In the genomic region with DNA sequence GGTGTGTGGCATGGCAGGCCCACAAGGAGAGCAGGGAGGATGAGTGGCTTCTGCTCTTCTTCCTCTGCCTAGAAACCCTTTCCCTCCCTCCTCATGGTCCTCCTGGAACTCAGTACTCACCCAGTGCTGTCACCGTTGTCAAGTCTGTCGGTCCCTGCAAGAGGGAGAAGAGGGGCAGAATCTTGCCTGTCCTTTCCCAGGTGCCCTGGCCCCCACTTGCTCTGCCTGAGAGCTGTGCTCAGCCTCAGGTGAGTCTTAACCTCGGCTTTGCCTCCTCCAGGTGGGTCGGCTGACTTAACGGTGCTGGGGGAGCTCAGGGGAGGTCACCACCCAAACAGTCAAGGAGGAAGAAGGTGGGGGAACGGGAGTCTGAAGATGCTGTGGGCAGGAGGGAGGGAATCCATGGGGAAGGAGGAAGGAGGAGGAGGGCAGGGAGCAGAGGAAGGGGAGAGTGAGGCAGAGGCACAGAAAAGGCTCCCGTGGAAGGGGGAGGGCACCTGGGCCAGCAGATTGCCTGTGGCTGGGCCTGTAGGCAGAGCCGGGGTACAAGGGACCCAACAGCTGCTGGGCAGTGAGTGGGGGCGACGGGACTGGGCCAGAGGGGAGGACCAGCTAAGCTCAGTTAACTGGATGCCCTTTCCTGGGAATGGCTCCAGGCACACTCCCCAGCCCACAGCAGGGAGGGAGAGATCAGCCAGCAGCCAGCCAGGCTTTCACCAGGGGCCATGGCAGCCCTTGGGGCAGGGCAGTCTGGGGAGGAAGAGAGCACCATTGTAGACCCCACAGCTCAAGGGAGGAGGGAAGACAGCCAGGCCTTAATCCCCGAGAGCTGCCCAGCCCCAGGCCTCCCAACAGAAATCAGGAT, we compare ENCODE assay signal across 18 cellular contexts. TPM values are rescaled to one million over a fixed set of nuclear protein-coding genes. Genes with fewer than 3 reads are reported as not detected.
DNase-seq lines count a peak whose midpoint lies in the region; ATAC-seq, FAIRE-seq and TF ChIP-seq lines count a peak whose summit lies in the region.
"Had no signal": no experiment of that assay in that cellular context is flagged by ENCODE, and none has a peak within 500 bp of the region (broad histone marks: within the 10 kb centered on the region; RNA-seq: fewer than 3 reads in every experiment).

No MANE protein-coding gene starts in this region.

- H3K79me1 ChIP-seq in H1 (ENCODE audit: low read depth, low read length) = peaks cover 2% of the 10 kb centered on the region; the same call in 1 of the 2 replicates

- peaks cover 15% of the 10 kb centered on the region for H3K36me3 Mint-ChIP-seq in MCF 10A (ENCODE audit: insufficient read depth, unreplicated experiment)
- H3K36me3 Mint-ChIP-seq in progenitor cell of endocrine pancreas (ENCODE audit: insufficient read depth) = peaks cover 5% of the 10 kb centered on the region
- H3K36me3 Mint-ChIP-seq: activated naive CD4-positive, alpha-beta T cell treated with anti-CD3 and anti-CD28 coated beads, Interleukin-2, amount 10 ng/mL, durations not matched to agents 7 days and 5 days had no signal

- H3K56ac ChIP-seq in H1 (replicated peaks; ENCODE audit: insufficient read length, low read depth, low read length) = no peak overlapping the region

- no peak for ATAC-seq in HG03108 (IDR thresholded peaks at IDR 0.05; ENCODE audit: unreplicated experiment)
- ATAC-seq: foreskin keratinocyte, GM12878, upper lobe of right lung had no signal

- no peak overlapping the region for H2AK5ac ChIP-seq in H1 (ENCODE audit: low read depth, low read length)

- no peaks in the 10 kb centered on the region for H3K36me3 ChIP-seq in breast epithelium
- no peaks in the 10 kb centered on the region for H3K36me3 ChIP-seq in H1 (ENCODE audit: control insufficient read depth in 2 of 4, insufficient read depth in 4 of 4, low read length in 3 of 4)
- no peaks in the 10 kb centered on the region for H3K36me3 ChIP-seq in vagina
- no peaks in the 10 kb centered on the region for H3K36me3 ChIP-seq in OCI-LY7 (ENCODE audit: insufficient read depth, low read length)
- H3K36me3 ChIP-seq: HAP-1, Peyer's patch, upper lobe of right lung, WERI-Rb-1 had no signal

- no peak for TF ChIP-seq EP300 in H1 (IDR thresholded peaks at IDR 0.05; ENCODE audit: borderline replicate concordance in 1 of 2, low read depth in 2 of 2, low read length in 2 of 2)

- 89% methylated on average over 11 of the region's 11 CpGs; no CpG with 5 or more reads in 1 of the 2 experiments for WGBS in H1 (ENCODE audit: extremely low coverage in 1 of 2, insufficient coverage in 1 of 2, insufficient read length in 1 of 2, insufficient replicate concordance in 2 of 2, low coverage in 1 of 2, low lambda C conversion rate in 2 of 2, missing lambda C conversion rate in 1 of 2), 2 experiments

- H3K27me3 Mint-ChIP-seq in MCF 10A (ENCODE audit: insufficient read depth, unreplicated experiment) (no peaks in the 10 kb centered on the region), progenitor cell of endocrine pancreas (no peaks in the 10 kb centered on the region)
- H3K27me3 Mint-ChIP-seq: activated naive CD4-positive, alpha-beta T cell treated with anti-CD3 and anti-CD28 coated beads, Interleukin-2, amount 10 ng/mL, durations not matched to agents 7 days and 5 days had no signal

- no peak overlapping the region for H3K9ac ChIP-seq in H1 (replicated peaks in 1 of 4; ENCODE audit: extremely low read depth in 1 of 4, low read depth in 3 of 4, low read length in 3 of 4)

- peak overlapping the region; percentile 58 for H4K8ac ChIP-seq in H1 (ENCODE audit: extremely low read depth, insufficient read depth, low read length)

- no peak overlapping the region for H2BK120ac ChIP-seq in H1 (replicated peaks; ENCODE audit: low read depth, low read length)

- H3K4me3 ChIP-seq in breast epithelium = no peak overlapping the region
- no peak overlapping the region for H3K4me3 ChIP-seq in H1 (ENCODE audit: extremely low read depth in 1 of 4, insufficient read depth in 2 of 4, low read depth in 3 of 4, low read length in 4 of 4)
- H3K4me3 ChIP-seq in vagina = no peak overlapping the region
- H3K4me3 ChIP-seq in OCI-LY7 (ENCODE audit: low read depth, low read length, poor library complexity, severe bottlenecking) = no peak overlapping the region
- H3K4me3 ChIP-seq: GM12878, HAP-1, Peyer's patch, upper lobe of right lung had no signal

- peaks cover 0 to 2% of the 10 kb centered on the region in 2 experiments for H4K20me1 ChIP-seq in H1 (replicated peaks in 1 of 2; ENCODE audit: control insufficient read depth in 1 of 2, insufficient read depth in 2 of 2, low read length in 2 of 2)
- H4K20me1 ChIP-seq in OCI-LY7 (ENCODE audit: insufficient read depth, low read length) = no peaks in the 10 kb centered on the region

- H3K27me3 ChIP-seq in breast epithelium (no peaks in the 10 kb centered on the region), H1 (replicated peaks in 1 of 4; ENCODE audit: control insufficient read depth in 3 of 4, extremely low read depth in 1 of 4, insufficient read depth in 3 of 4, low read length in 3 of 4) (no peaks in the 10 kb centered on the region), vagina (no peaks in the 10 kb centered on the region)
- H3K27me3 ChIP-seq: foreskin keratinocyte, Peyer's patch, upper lobe of right lung had no signal

- H3K14ac ChIP-seq in H1 (ENCODE audit: insufficient read length) = no peak overlapping the region

- H3K4me1 Mint-ChIP-seq in MCF 10A (ENCODE audit: insufficient read depth, unreplicated experiment) = peaks cover 18% of the 10 kb centered on the region
- peaks cover 2% of the 10 kb centered on the region for H3K4me1 Mint-ChIP-seq in progenitor cell of endocrine pancreas (ENCODE audit: low read depth)

- H3K27ac Mint-ChIP-seq in MCF 10A (ENCODE audit: low read depth, unreplicated experiment) = peak overlapping the region; percentile 14
- H3K27ac Mint-ChIP-seq in progenitor cell of endocrine pancreas = no peak overlapping the region
- H3K27ac Mint-ChIP-seq: activated naive CD4-positive, alpha-beta T cell treated with anti-CD3 and anti-CD28 coated beads, Interleukin-2, amount 10 ng/mL, durations not matched to agents 7 days and 5 days had no signal

- no peak overlapping the region for H2BK20ac ChIP-seq in H1 (ENCODE audit: low read length)

- no peaks in the 10 kb centered on the region for H3K79me2 ChIP-seq in H1 (ENCODE audit: control insufficient read depth in 1 of 2, insufficient read depth in 2 of 2, low read length in 2 of 2)
- no peaks in the 10 kb centered on the region for H3K79me2 ChIP-seq in OCI-LY7 (ENCODE audit: insufficient read depth, low read depth, low read length)

- H2BK15ac ChIP-seq in H1 (ENCODE audit: low read length) = no peak overlapping the region

- no peak for TF ChIP-seq RAD21 in H1 (IDR thresholded peaks at IDR 0.05 in 1 of 2, conservative IDR thresholded peaks at IDR 0.05 in 1 of 2; ENCODE audit: low read depth in 2 of 2, low read length in 2 of 2)

- FAIRE-seq in H1 (lab: Jason Lieb, UNC) = no peak
- FAIRE-seq: endometrium, GM12878 had no signal

- CTCF ChIA-PET in MCF 10A (lab: Yijun Ruan, JAX) (interaction anchor here (0.7 kb wide), 1 partner anchor 257 kb away, joined by 5 read pairs; no protein-coding TSS in a partner anchor), H1 (lab: Charles Lee; ENCODE audit: partially characterized antibody) (interaction anchor here (0.6 to 4.1 kb wide), 11 partner anchors 10 to 547 kb away, joined by 3 to 27 read pairs (median 3); a partner anchor contains a TSS), OCI-LY7 (lab: Charles Lee; ENCODE audit: unreplicated experiment) (interaction anchor here (0.5 kb wide), 1 partner anchor 20 kb away, joined by 3 read pairs; no protein-coding TSS in a partner anchor)

- no peaks in the 10 kb centered on the region for H3K23me2 ChIP-seq in H1 (ENCODE audit: low read depth, low read length)

- no peaks in the 10 kb centered on the region for H3K9me3 ChIP-seq in breast epithelium
- no peaks in the 10 kb centered on the region for H3K9me3 ChIP-seq in H1 (ENCODE audit: insufficient read depth in 2 of 2, low read depth in 1 of 2, low read length in 1 of 2)
- H3K9me3 ChIP-seq in vagina = no peaks in the 10 kb centered on the region
- no peaks in the 10 kb centered on the region for H3K9me3 ChIP-seq in OCI-LY7 (ENCODE audit: low read length)
- H3K9me3 ChIP-seq: HAP-1, Peyer's patch, upper lobe of right lung had no signal

- BruUV-seq in MCF 10A (replicated peaks; lab: Mats Ljungman, UMichigan) = no TSS peak
- BruUV-seq in OCI-LY7 (replicated peaks; lab: Mats Ljungman, UMichigan) = no TSS peak

- no peak overlapping the region for H4K91ac ChIP-seq in H1 (replicated peaks; ENCODE audit: insufficient read length, low read length)

- H2AFZ ChIP-seq in H1 (ENCODE audit: low read length) = no peak overlapping the region
- H2AFZ ChIP-seq in OCI-LY7 (ENCODE audit: low read length) = no peak overlapping the region

- intact Hi-C loops in MCF 10A (cut with micrococcal nuclease) = no loop called here
- intact Hi-C loops in breast epithelium (cut with DNase I; ENCODE audit: low total_unique reads) = loop anchor here (2.0 kb wide), 1 partner anchor 35 kb away; no protein-coding TSS in a partner anchor
- intact Hi-C loops in vagina (cut with DNase I) = no loop called here
- intact Hi-C loops in OCI-LY7 (cut with micrococcal nuclease; ENCODE audit: unreplicated experiment) = no loop called here

- H3K4ac ChIP-seq in H1 (replicated peaks; ENCODE audit: insufficient read length, low read depth, low read length) = no peak overlapping the region

- POLR2A ChIA-PET in MCF 10A (lab: Yijun Ruan, JAX) (no interaction called here), H1 (lab: Charles Lee; ENCODE audit: partially characterized antibody) (interaction anchor here (1.1 to 1.5 kb wide), 5 partner anchors 9 to 60 kb away, joined by 3 to 6 read pairs (median 3); a partner anchor contains a TSS), OCI-LY7 (lab: Charles Lee) (no interaction called here)

- H3K9me3 Mint-ChIP-seq in MCF 10A (ENCODE audit: unreplicated experiment) = no peaks in the 10 kb centered on the region
- H3K9me3 Mint-ChIP-seq in progenitor cell of endocrine pancreas (ENCODE audit: low read depth) = no peaks in the 10 kb centered on the region
- H3K9me3 Mint-ChIP-seq: activated naive CD4-positive, alpha-beta T cell treated with anti-CD3 and anti-CD28 coated beads, Interleukin-2, amount 10 ng/mL, durations not matched to agents 7 days and 5 days had no signal

- H3K4me3 Mint-ChIP-seq in MCF 10A (ENCODE audit: unreplicated experiment) (no peak overlapping the region), progenitor cell of endocrine pancreas (ENCODE audit: low read depth) (no peak overlapping the region)
- H3K4me3 Mint-ChIP-seq: activated naive CD4-positive, alpha-beta T cell treated with anti-CD3 and anti-CD28 coated beads, Interleukin-2, amount 10 ng/mL, durations not matched to agents 7 days and 5 days had no signal

- H3K4me2 ChIP-seq in H1 (ENCODE audit: insufficient read depth in 1 of 2, low read depth in 2 of 2, low read length in 2 of 2) (no peak overlapping the region), OCI-LY7 (ENCODE audit: low read length) (no peak overlapping the region)

- TF ChIP-seq POLR2A in breast epithelium (IDR thresholded peaks at IDR 0.05) = no peak
- TF ChIP-seq POLR2A in H1 (IDR thresholded peaks at IDR 0.05; ENCODE audit: control extremely low read depth in 1 of 2, low read depth in 2 of 2, low read length in 2 of 2) = no peak
- TF ChIP-seq POLR2A in vagina (IDR thresholded peaks at IDR 0.05) = no peak

- H2BK12ac ChIP-seq in H1 (ENCODE audit: low read depth, low read length) = 0 out of 2 replicates have a peak overlapping the region, but pooled peaks have one; percentile 75

- TF ChIP-seq CTCF in MCF 10A (IDR thresholded peaks at IDR 0.05; ENCODE audit: unreplicated experiment) (no peak), breast epithelium (IDR thresholded peaks at IDR 0.05) (no peak), H1 (IDR thresholded peaks at IDR 0.05; ENCODE audit: control extremely low read depth in 1 of 3, insufficient read depth in 1 of 3, low read depth in 1 of 3, low read length in 3 of 3) (no peak), vagina (IDR thresholded peaks at IDR 0.05) (no peak), OCI-LY7 (conservative IDR thresholded peaks at IDR 0.05; ENCODE audit: low read length) (no peak), progenitor cell of endocrine pancreas (IDR thresholded peaks at IDR 0.05; ENCODE audit: unreplicated experiment) (no peak)

- H3K9me2 ChIP-seq in OCI-LY7 (ENCODE audit: insufficient read depth, low read length) = no peaks in the 10 kb centered on the region

- H3K27ac ChIP-seq in breast epithelium (peak overlapping the region in 1 of 2 donors; percentile 25), H1 (ENCODE audit: low read depth, low read length) (no peak overlapping the region), vagina (peak overlapping the region; percentile 9), OCI-LY7 (ENCODE audit: low read depth, low read length, poor library complexity, severe bottlenecking) (no peak overlapping the region)
- H3K27ac ChIP-seq: foreskin keratinocyte, Peyer's patch, upper lobe of right lung, WERI-Rb-1 had no signal

- H3K18ac ChIP-seq in H1 (ENCODE audit: extremely low read depth, low read length) = no peak overlapping the region; the same call in 1 of the 2 replicates

- DNase-seq in MCF 10A (ENCODE audit: unreplicated experiment) = no peak
- no peak for DNase-seq in breast epithelium (ENCODE audit: low spot score in 2 of 2)
- DNase-seq in H1 (ENCODE audit: low read depth in 1 of 2, low spot score in 2 of 2) = no peak
- peak; percentile 34 for DNase-seq in midbrain (lab: John Stamatoyannopoulos, UW)
- DNase-seq in vagina (ENCODE audit: extremely low spot score in 2 of 2) = no peak
- DNase-seq in OCI-LY7 (ENCODE audit: low spot score) = no peak
- no peak for DNase-seq in progenitor cell of endocrine pancreas (ENCODE audit: low spot score, unreplicated experiment)
- DNase-seq: activated CD8-positive, alpha-beta memory T cell treated with anti-CD3 and anti-CD28 coated beads, Interleukin-2, amount 50 U/mL, for 48 hours; activated naive CD4-positive, alpha-beta T cell treated with anti-CD3 and anti-CD28 coated beads, Interleukin-2, amount 10 ng/mL, durations not matched to agents 7 days and 5 days; foreskin keratinocyte; NCI-H748 treated with DMSO at 0.1 percent for 48 hours; Peyer's patch; upper lobe of right lung; WERI-Rb-1 had no signal

- no peak overlapping the region for H4K5ac ChIP-seq in H1 (ENCODE audit: insufficient read length, low read depth, low read length)

- H3K4me1 ChIP-seq in breast epithelium = no peaks in the 10 kb centered on the region
- peaks cover 0 to 7% (median 3%) of the 10 kb centered on the region in 4 experiments; a peak in 4 of 7 replicates for H3K4me1 ChIP-seq in H1 (replicated peaks in 1 of 4; ENCODE audit: control insufficient read depth in 3 of 4, insufficient read depth in 4 of 4, low read length in 3 of 4)
- peaks cover 29% of the 10 kb centered on the region for H3K4me1 ChIP-seq in vagina
- peaks cover 4% of the 10 kb centered on the region for H3K4me1 ChIP-seq in OCI-LY7 (ENCODE audit: insufficient read depth, low read length, poor library complexity, severe bottlenecking)
- H3K4me1 ChIP-seq: HAP-1, Peyer's patch, upper lobe of right lung had no signal

- H2BK5ac ChIP-seq in H1 (ENCODE audit: low read depth, low read length) = peak overlapping the region; percentile 24; the same call in 1 of the 2 replicates

- H3K23ac ChIP-seq in H1 (ENCODE audit: insufficient read length) = no peak overlapping the region

RNA-seq across cellular contexts. Expression of a gene that starts 26.3 kb away (rescaled TPM):
- total RNA-seq in MCF 10A (2022) (31.3 and 31.4 TPM in 2 replicates), breast epithelium (10 to 100 TPM; 25.9 to 37.9 (median 29.5) TPM), vagina (44.7 TPM), OCI-LY7 (2022) (17.4 and 21.3 TPM in 2 replicates), progenitor cell of endocrine pancreas (74.9 and 79.9 TPM in 2 replicates)
- 46.6 and 49.5 TPM in 2 replicates for total RNA-seq in H1 (2021; fragmentation: NEBNext Ultra II Directional; extraction: Animal tissue kit (Norgen Biotek cat#: 25700))
- polyA plus RNA-seq in H1 (2011; rRNA removed) = 40.9 and 48.8 TPM in 2 replicates
- 50.8 TPM for polyA plus RNA-seq in H1 (2011; cell fraction: cytosol; rRNA removed)
- polyA plus RNA-seq in H1 (2011; cell fraction: nucleus; rRNA removed) = 37.8 TPM
- 29.8 to 63.7 TPM (median 56.8 TPM) in 4 replicates for polyA plus RNA-seq in H1 (2012, experiment 1 of 2)
- polyA plus RNA-seq in H1 (2012, experiment 2 of 2) = 31.9 TPM
- polyA plus RNA-seq in H1 (2013, experiment 1 of 2) = 27.0 TPM
- polyA plus RNA-seq in H1 (2013, experiment 2 of 2) = 29.6 TPM
- 21.0 and 32.7 TPM in 2 replicates for polyA minus RNA-seq in H1 (2011; rRNA and poly(A)+ RNA removed)
- 36.7 TPM for polyA minus RNA-seq in H1 (2011; cell fraction: cytosol; rRNA and poly(A)+ RNA removed)
- polyA minus RNA-seq in H1 (2011; cell fraction: nucleus; rRNA and poly(A)+ RNA removed) = 18.3 TPM
- 9.6 and 14.7 TPM in 2 replicates for total RNA-seq in OCI-LY7 (2014; rRNA removed; shearing (Covaris generic))

RNA-seq across cellular contexts. Expression of a gene that starts 59.4 kb away (rescaled TPM):
- 37.2 and 42.6 TPM in 2 replicates for total RNA-seq in MCF 10A (2022)
- total RNA-seq in breast epithelium = 10 to 100 TPM; 22.3 to 29.3 (median 23.7) TPM
- 20.0 and 20.3 TPM in 2 replicates for total RNA-seq in H1 (2021; fragmentation: NEBNext Ultra II Directional; extraction: Animal tissue kit (Norgen Biotek cat#: 25700))
- 2.2 and 4.8 TPM in 2 replicates for polyA plus RNA-seq in H1 (2011; rRNA removed)
- 6.7 TPM for polyA plus RNA-seq in H1 (2011; cell fraction: cytosol; rRNA removed)
- polyA plus RNA-seq in H1 (2011; cell fraction: nucleus; rRNA removed) = 2.9 TPM
- polyA plus RNA-seq in H1 (2012, experiment 1 of 2) = 9.4 to 26.2 TPM (median 12.9 TPM) in 4 replicates
- polyA plus RNA-seq in H1 (2012, experiment 2 of 2) = 4.1 TPM
- 13.9 TPM for polyA plus RNA-seq in H1 (2013, experiment 1 of 2)
- 15.8 TPM for polyA plus RNA-seq in H1 (2013, experiment 2 of 2)
- 6.9 and 7.8 TPM in 2 replicates for polyA minus RNA-seq in H1 (2011; rRNA and poly(A)+ RNA removed)
- polyA minus RNA-seq in H1 (2011; cell fraction: cytosol; rRNA and poly(A)+ RNA removed) = 3.5 TPM
- 8.0 TPM for polyA minus RNA-seq in H1 (2011; cell fraction: nucleus; rRNA and poly(A)+ RNA removed)
- total RNA-seq in vagina = 16.5 TPM
- 19.1 and 29.3 TPM in 2 replicates for total RNA-seq in OCI-LY7 (2014; rRNA removed; shearing (Covaris generic))
- 28.1 and 31.4 TPM in 2 replicates for total RNA-seq in OCI-LY7 (2022)
- 32.9 and 37.0 TPM in 2 replicates for total RNA-seq in progenitor cell of endocrine pancreas

RNA-seq across cellular contexts. Expression of a gene that starts 59.5 kb away (rescaled TPM):
- total RNA-seq in MCF 10A (2022) = 10.4 and 14.0 TPM in 2 replicates
- total RNA-seq in breast epithelium = 1 to 10 TPM; 6.6 to 8.3 (median 6.9) TPM
- 2.0 and 2.5 TPM in 2 replicates for total RNA-seq in H1 (2021; fragmentation: NEBNext Ultra II Directional; extraction: Animal tissue kit (Norgen Biotek cat#: 25700))
- polyA plus RNA-seq in H1 (2011; rRNA removed) = 1.8 and 2.0 TPM in 2 replicates
- polyA plus RNA-seq in H1 (2011; cell fraction: cytosol; rRNA removed) = 2.9 TPM
- 1.3 TPM for polyA plus RNA-seq in H1 (2011; cell fraction: nucleus; rRNA removed)
- polyA plus RNA-seq in H1 (2012, experiment 1 of 2) = 2.7 to 4.7 TPM (median 3.3 TPM) in 4 replicates
- polyA plus RNA-seq in H1 (2012, experiment 2 of 2) = 0.47 TPM
- 2.5 TPM for polyA plus RNA-seq in H1 (2013, experiment 1 of 2)
- polyA plus RNA-seq in H1 (2013, experiment 2 of 2) = 2.0 TPM
- 3.0 and 4.8 TPM in 2 replicates for polyA minus RNA-seq in H1 (2011; rRNA and poly(A)+ RNA removed)
- polyA minus RNA-seq in H1 (2011; cell fraction: cytosol; rRNA and poly(A)+ RNA removed) = 1.3 TPM
- polyA minus RNA-seq in H1 (2011; cell fraction: nucleus; rRNA and poly(A)+ RNA removed) = 1.2 TPM
- total RNA-seq in vagina = 7.6 TPM
- 3.8 and 5.4 TPM in 2 replicates for total RNA-seq in OCI-LY7 (2014; rRNA removed; shearing (Covaris generic))
- total RNA-seq in OCI-LY7 (2022) = 6.5 and 7.0 TPM in 2 replicates
- total RNA-seq in progenitor cell of endocrine pancreas = 10.1 and 11.0 TPM in 2 replicates
